17 cellular contexts compared by ENCODE assay signal in the genomic region with DNA sequence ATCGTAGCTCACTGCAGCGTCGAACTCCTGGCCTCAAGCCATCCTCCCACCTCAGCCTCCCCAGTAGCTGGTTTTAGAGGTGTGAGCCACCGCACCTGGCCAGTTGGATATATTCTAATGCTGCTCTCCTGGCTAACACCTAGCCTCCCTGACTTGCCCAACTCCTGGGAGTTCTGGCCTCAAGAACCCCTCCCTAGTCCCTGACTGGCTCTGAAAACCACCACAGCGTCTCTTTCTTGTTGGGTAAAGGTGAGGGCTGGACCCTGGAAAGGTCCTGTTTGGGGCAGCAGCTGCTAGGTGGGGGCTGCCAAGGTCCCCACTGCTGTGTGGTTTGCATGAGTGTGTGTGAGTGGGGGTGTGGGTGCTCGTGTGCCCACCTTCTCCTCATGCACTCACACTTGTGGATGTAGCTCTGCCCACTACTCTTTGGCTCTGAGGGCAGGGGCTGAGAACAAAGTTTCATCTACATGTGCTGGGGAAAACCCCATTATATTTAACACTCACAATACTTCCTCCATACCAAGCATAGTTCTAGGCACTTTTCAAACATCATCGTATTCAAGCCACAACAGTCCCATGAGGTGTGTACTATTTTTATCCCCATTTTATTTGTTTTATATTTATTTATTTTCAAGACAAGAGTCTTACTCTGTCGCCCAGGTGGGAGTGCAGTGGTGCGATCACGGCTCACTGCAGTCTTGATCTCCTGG. TPM values are rescaled to one million over a fixed set of nuclear protein-coding genes. Genes with fewer than 3 reads are reported as not detected.
A peak's percentile ranks its signal among the peaks of the same experiment; 100 is the strongest.
DNase-seq lines count a peak whose midpoint lies in the region; ATAC-seq and TF ChIP-seq lines count a peak whose summit lies in the region.
"Had no signal": no experiment of that assay in that cellular context is flagged by ENCODE, and none has a peak within 500 bp of the region (broad histone marks: within the 10 kb centered on the region; RNA-seq: fewer than 3 reads in every experiment).

No MANE protein-coding gene starts in this region.

- DNase-seq in Calu3 (peak; percentile 29), HL-60 (ENCODE audit: low read depth in 1 of 2, low spot score in 1 of 2) (no peak), trophoblast cell (no peak), NCI-H1092 (lab: John Stamatoyannopoulos, UW) (no peak), NCI-H510A (lab: John Stamatoyannopoulos, UW) (no peak), head of caudate nucleus (no peak)
- DNase-seq in activated CD4-positive, alpha-beta T cell treated with anti-CD3 and anti-CD28 coated beads for 1 hour = no peak
- DNase-seq: CD8-positive, alpha-beta T cell; NCI-H1048; NCI-H1694 treated with DMSO at 0.1 percent for 48 hours; NCI-H748 treated with DMSO at 0.1 percent for 48 hours; Right ventricle myocardium superior had no signal

- no peaks in the 10 kb centered on the region for H3K9me3 ChIP-seq in trophoblast cell (ENCODE audit: insufficient read depth, low read depth, low read length)

- H2BK12ac ChIP-seq in trophoblast cell (ENCODE audit: low read length) = peak overlapping the region; percentile 30

- ATAC-seq in esophagus mucosa = peak; percentile 34
- ATAC-seq: CD8-positive, alpha-beta T cell; HCT116; K562; Panc1; SK-N-SH treated with all-trans-retinoic acid at 6 μM for 48 hours had no signal

- peak overlapping the region; percentile 20 for H4K91ac ChIP-seq in trophoblast cell (ENCODE audit: low read depth, low read length)

- no peak overlapping the region for H2AFZ ChIP-seq in trophoblast cell (ENCODE audit: insufficient read depth, low read length, poor library complexity)

- no peaks in the 10 kb centered on the region for H3K27me3 ChIP-seq in HL-60 (ENCODE audit: insufficient read depth, poor library complexity, severe bottlenecking)
- H3K27me3 ChIP-seq in trophoblast cell (ENCODE audit: insufficient read depth, low read length) = no peaks in the 10 kb centered on the region

- no peak overlapping the region for H4K8ac ChIP-seq in trophoblast cell (ENCODE audit: low read depth, low read length)

- no peak overlapping the region for H3K4ac ChIP-seq in trophoblast cell (ENCODE audit: low read depth, low read length)

- H3K4me3 ChIP-seq in HL-60 (replicated peaks; ENCODE audit: insufficient read depth, low read length) (no peak overlapping the region), trophoblast cell (ENCODE audit: low read depth, low read length) (no peak overlapping the region)
- H3K4me3 ChIP-seq: K562 had no signal

- H3K4me3 Mint-ChIP-seq in Calu3 (ENCODE audit: low read depth, unreplicated experiment) = no peak overlapping the region
- H3K4me3 Mint-ChIP-seq: CD8-positive, alpha-beta T cell had no signal

- H3K36me3 Mint-ChIP-seq in Calu3 (ENCODE audit: insufficient read depth, unreplicated experiment) = no peaks in the 10 kb centered on the region
- H3K36me3 Mint-ChIP-seq: CD8-positive, alpha-beta T cell had no signal

- H3K23ac ChIP-seq in trophoblast cell (ENCODE audit: low read length) = no peak overlapping the region

- TF ChIP-seq CTCF in Calu3 (IDR thresholded peaks at IDR 0.05; ENCODE audit: unreplicated experiment) = no peak
- no peak for TF ChIP-seq CTCF in HL-60 (IDR thresholded peaks at IDR 0.05; ENCODE audit: insufficient read depth, low read length)

- H3K14ac ChIP-seq in trophoblast cell (ENCODE audit: low read length) = no peak overlapping the region

- H2BK5ac ChIP-seq in trophoblast cell (ENCODE audit: low read depth, low read length, poor library complexity) = no peak overlapping the region

- H3K9ac ChIP-seq in trophoblast cell (ENCODE audit: low read length) = no peak overlapping the region

- peak overlapping the region; percentile 4 for H2AK5ac ChIP-seq in trophoblast cell (ENCODE audit: low read length)

- H4K12ac ChIP-seq in trophoblast cell (ENCODE audit: low read depth, low read length) = no peak overlapping the region

- H2BK120ac ChIP-seq in trophoblast cell (ENCODE audit: insufficient read depth, low read length, poor library complexity) = peak overlapping the region; percentile 6

- peaks cover 1% of the 10 kb centered on the region for H3K79me1 ChIP-seq in trophoblast cell (ENCODE audit: low read length)

- intact Hi-C loops in Calu3 (cut with micrococcal nuclease; ENCODE audit: unreplicated experiment) = loop anchor here (5.0 kb wide), 1 partner anchor 56 kb away; no protein-coding TSS in a partner anchor
- intact Hi-C loops in head of caudate nucleus (cut with DNase I) = no loop called here

- H3K4me2 ChIP-seq in trophoblast cell (ENCODE audit: low read length) = no peak overlapping the region

- no peaks in the 10 kb centered on the region for H3K79me2 ChIP-seq in trophoblast cell (ENCODE audit: control insufficient read depth, insufficient read depth, low read length, poor library complexity)

- no peaks in the 10 kb centered on the region for H3K36me3 ChIP-seq in trophoblast cell (ENCODE audit: control insufficient read depth in 1 of 2, insufficient read depth in 2 of 2, low read length in 2 of 2)

- H3K27ac ChIP-seq in HL-60 (replicated peaks) (peak overlapping the region; percentile 53), trophoblast cell (ENCODE audit: low read depth, low read length) (no peak overlapping the region)

- no TSS peak for BruUV-seq in Calu3 (replicated peaks; lab: Mats Ljungman, UMichigan)

- peaks cover 2% of the 10 kb centered on the region for H3K4me1 Mint-ChIP-seq in Calu3 (ENCODE audit: low read depth, unreplicated experiment)

- H3K27me3 Mint-ChIP-seq in Calu3 (ENCODE audit: unreplicated experiment) = no peaks in the 10 kb centered on the region

- H3K4me1 ChIP-seq in trophoblast cell (ENCODE audit: control insufficient read depth in 1 of 2, insufficient read depth in 2 of 2, low read length in 2 of 2) = peaks cover under 1 to 1% of the 10 kb centered on the region in 2 experiments

- WGBS in trophoblast cell (ENCODE audit: extremely low coverage, insufficient coverage, insufficient read length) = 100% methylated on average over 1 of the region's 10 CpGs

- CTCF ChIA-PET in Calu3 (lab: Charles Lee) = no interaction called here

- H3K9me3 Mint-ChIP-seq in Calu3 (ENCODE audit: low read depth, unreplicated experiment) = no peaks in the 10 kb centered on the region
- H3K9me3 Mint-ChIP-seq: CD8-positive, alpha-beta T cell had no signal

- H3K27ac Mint-ChIP-seq in Calu3 (ENCODE audit: unreplicated experiment) = peak overlapping the region; percentile 52
- H3K27ac Mint-ChIP-seq: CD8-positive, alpha-beta T cell had no signal

- peak overlapping the region; percentile 6 for H3K18ac ChIP-seq in trophoblast cell (ENCODE audit: low read length)

RNA-seq across cellular contexts. Expression of a gene that starts 7.1 kb away (rescaled TPM):
- total RNA-seq in Calu3 (2022) (1.4 and 2.1 TPM in 2 replicates), esophagus mucosa (0.48 TPM)
- 2.2 TPM in 2 replicates for polyA plus RNA-seq in trophoblast cell (2013)
- total RNA-seq: K562 had no signal
- polyA plus RNA-seq: K562 had no signal
